10 cellular contexts compared by ENCODE assay signal in the genomic region with DNA sequence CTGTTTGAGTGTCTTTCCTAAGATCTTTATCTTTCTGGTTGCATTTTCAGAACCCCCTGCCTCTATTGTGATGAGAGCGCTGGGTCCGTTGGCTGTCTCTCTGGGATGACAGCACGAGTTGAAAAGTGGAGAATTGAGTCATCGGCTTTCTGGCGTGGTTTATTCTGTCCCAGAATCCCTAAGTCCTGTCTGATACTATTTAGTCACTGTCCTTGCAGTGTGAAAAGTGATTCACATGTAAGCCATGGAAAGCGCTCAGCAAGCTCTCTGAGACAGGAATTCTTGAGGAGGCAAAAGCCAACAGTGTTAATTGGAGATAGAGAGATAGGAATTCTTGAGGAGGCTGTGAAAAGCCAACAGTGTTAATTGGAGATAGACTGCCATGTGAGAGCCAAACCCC.
A peak's percentile ranks its signal among the peaks of the same experiment; 100 is the strongest.
DNase-seq lines count a peak whose midpoint lies in the region; ATAC-seq and TF ChIP-seq lines count a peak whose summit lies in the region.
"Had no signal": no experiment of that assay in that cellular context is flagged by ENCODE, and none has a peak within 500 bp of the region (broad histone marks: within the 10 kb centered on the region; RNA-seq: fewer than 3 reads in every experiment).

No MANE protein-coding gene starts in this region.

- H3K4me3 ChIP-seq in NB4 (ENCODE audit: low read depth, low read length) (no peak overlapping the region), choroid plexus epithelial cell (ENCODE audit: low read depth, low read length) (no peak overlapping the region)

- no peak for TF ChIP-seq POLR2A in NB4 (IDR thresholded peaks at IDR 0.05; ENCODE audit: extremely low read depth, insufficient read length)

- no peak for TF ChIP-seq CTCF in NB4 (IDR thresholded peaks at IDR 0.05; ENCODE audit: low read depth, low read length)
- TF ChIP-seq CTCF in choroid plexus epithelial cell (conservative IDR thresholded peaks at IDR 0.05; ENCODE audit: low read depth, low read length), result no peak

- ATAC-seq in HG03432 (IDR thresholded peaks at IDR 0.05; ENCODE audit: unreplicated experiment) (no peak), GM19351 (IDR thresholded peaks at IDR 0.05; ENCODE audit: unreplicated experiment) (no peak)

- peak; percentile 93 for DNase-seq in EH (ENCODE audit: low read depth)
- DNase-seq in NB4 (ENCODE audit: low read depth), result peak; percentile 47
- DNase-seq in choroid plexus epithelial cell (ENCODE audit: low read depth), result peak; percentile 66
- peak; percentile 67 for DNase-seq in renal cortical epithelial cell (ENCODE audit: low read depth)
- no peak for DNase-seq in NCI-H2227 treated with DMSO at 0.1 percent for 48 hours (lab: John Stamatoyannopoulos, UW)
- DNase-seq: activated CD4-positive, alpha-beta T cell treated with anti-CD3 and anti-CD28 coated beads, Interleukin-2, amount 10 ng/mL, durations not matched to agents 24 days and 14 days; GOT3; small intestine had no signal
